ENCODE assay signal across 15 cellular contexts in genomic region chr3:138824114-138824506, GRCh38. TPM values are rescaled to one million over a fixed set of nuclear protein-coding genes. Genes with fewer than 3 reads are reported as not detected.
DNase-seq lines count a peak whose midpoint lies in the region; ATAC-seq and TF ChIP-seq lines count a peak whose summit lies in the region.
"Had no signal": no experiment of that assay in that cellular context is flagged by ENCODE, and none has a peak within 500 bp of the region (broad histone marks: within the 10 kb centered on the region; RNA-seq: fewer than 3 reads in every experiment).

No MANE protein-coding gene starts in this region.

- intact Hi-C loops in Panc1 (cut with micrococcal nuclease; ENCODE audit: unreplicated experiment) (no loop called here), mucosa of descending colon (cut with DNase I, micrococcal nuclease) (no loop called here)

- whole genome bisulfite sequencing in hepatocyte (ENCODE audit: low lambda C conversion rate, missing lambda C conversion rate), result 9% methylated on average over 1 of the region's 1 CpG

- H3K79me2 ChIP-seq in hepatocyte, result peaks cover 86% of the 10 kb centered on the region

- H3K27ac ChIP-seq in Panc1 (ENCODE audit: low read length), result peak overlapping the region; percentile 93
- H3K27ac ChIP-seq in hepatocyte, result peak overlapping the region; percentile 23
- H3K27ac ChIP-seq: stomach had no signal

- DNase-seq in H7 (peak; percentile 61), Panc1 (ENCODE audit: low read depth, low spot score) (no peak), hepatocyte (ENCODE audit: low spot score) (no peak), renal cortical epithelial cell (ENCODE audit: low read depth) (peak; percentile 46), RPMI8226 (no peak), GM10248 (ENCODE audit: extremely low spot score) (no peak), mucosa of descending colon (no peak), hypothalamus (lab: John Stamatoyannopoulos, UW) (no peak)
- DNase-seq: CD8-positive, alpha-beta memory T cell; KG1; NCI-H1436 treated with DMSO at 0.1 percent for 48 hours; NCI-H748 treated with DMSO at 0.1 percent for 48 hours; stomach had no signal

- H2AFZ ChIP-seq in hepatocyte, result no peak overlapping the region

- no TSS peak for BruUV-seq in Panc1 (replicated peaks; lab: Mats Ljungman, UMichigan)

- H3K9me3 ChIP-seq in Panc1 (ENCODE audit: control insufficient read depth, insufficient read depth, low read depth, low read length), result no peaks in the 10 kb centered on the region
- H3K9me3 ChIP-seq in hepatocyte (ENCODE audit: low read depth), result no peaks in the 10 kb centered on the region
- no peaks in the 10 kb centered on the region for H3K9me3 ChIP-seq in mucosa of descending colon
- H3K9me3 ChIP-seq: right atrium auricular region, stomach had no signal

- peak; percentile 74 for ATAC-seq in Panc1
- ATAC-seq in mucosa of descending colon, result no peak
- ATAC-seq: activated CD4-positive, CD25-positive, alpha-beta regulatory T cell treated with anti-CD3 and anti-CD28 coated beads, Interleukin-2, amount 50 U/mL, for 24 hours had no signal

- H3K4me1 ChIP-seq in Panc1 (ENCODE audit: control insufficient read depth, insufficient read depth, low read length) (peaks cover 30% of the 10 kb centered on the region), hepatocyte (ENCODE audit: insufficient read depth) (peaks cover 7% of the 10 kb centered on the region), mucosa of descending colon (ENCODE audit: low read depth) (no peaks in the 10 kb centered on the region)

- in situ Hi-C loops in Panc1 (cut with HindIII; ENCODE audit: low pct_unique_long_range_greater_than_20kb, low sequenced_read_pairs), result no loop called here

- H4K20me1 ChIP-seq in hepatocyte (ENCODE audit: insufficient read depth, poor library complexity, severe bottlenecking), result peaks cover 2% of the 10 kb centered on the region

- H3K4me3 ChIP-seq in H7 (ENCODE audit: insufficient read depth, low read depth, low read length) (no peak overlapping the region), Panc1 (ENCODE audit: low read depth in 2 of 2, low read length in 2 of 2) (peak overlapping the region in 1 of 2 experiments; percentile 19; a peak in 1 of 4 replicates), hepatocyte (no peak overlapping the region), mucosa of descending colon (no peak overlapping the region)
- H3K4me3 ChIP-seq: right atrium auricular region, stomach had no signal

- CTCF ChIA-PET in Panc1 (lab: Charles Lee) (interaction anchor here (0.6 to 1.1 kb wide), 3 partner anchors 44 to 112 kb away, joined by 3 to 9 read pairs (median 8); no protein-coding TSS in a partner anchor), GM10248 (lab: Yijun Ruan, JAX) (interaction anchor here (0.8 to 2.4 kb wide), 7 partner anchors 33 to 107 kb away, joined by 3 to 9 read pairs (median 3); no protein-coding TSS in a partner anchor)

- H3K27me3 ChIP-seq in H7 (ENCODE audit: control insufficient read depth, insufficient read depth, low read length) (no peaks in the 10 kb centered on the region), Panc1 (ENCODE audit: control insufficient read depth, insufficient read depth, low read length) (no peaks in the 10 kb centered on the region), hepatocyte (no peaks in the 10 kb centered on the region)
- H3K27me3 ChIP-seq: right atrium auricular region, stomach had no signal

- POLR2A ChIA-PET in Panc1 (lab: Charles Lee) (interaction anchor here (0.6 kb wide), 1 partner anchor 109 kb away, joined by 3 read pairs; no protein-coding TSS in a partner anchor), GM10248 (lab: Yijun Ruan, JAX) (interaction anchor here (0.6 kb wide), 1 partner anchor 16 kb away, joined by 8 read pairs; no protein-coding TSS in a partner anchor)

- peaks cover 4% of the 10 kb centered on the region for H3K36me3 ChIP-seq in H7 (replicated peaks; ENCODE audit: control insufficient read depth, insufficient read depth, low read length)
- H3K36me3 ChIP-seq in Panc1 (ENCODE audit: control insufficient read depth, insufficient read depth, low read length), result no peaks in the 10 kb centered on the region
- no peaks in the 10 kb centered on the region for H3K36me3 ChIP-seq in hepatocyte (replicated peaks; ENCODE audit: insufficient read depth, low read depth)
- H3K36me3 ChIP-seq in mucosa of descending colon (ENCODE audit: low read depth), result no peaks in the 10 kb centered on the region
- H3K36me3 ChIP-seq: right atrium auricular region had no signal

- H3K9me2 ChIP-seq in hepatocyte (replicated peaks; ENCODE audit: insufficient read depth), result no peaks in the 10 kb centered on the region

- H3K4me2 ChIP-seq in hepatocyte, result peak overlapping the region; percentile 7

- TF ChIP-seq CTCF in Panc1 (IDR thresholded peaks at IDR 0.05) (no peak), hepatocyte (IDR thresholded peaks at IDR 0.05; ENCODE audit: poor library complexity) (no peak), GM10248 (IDR thresholded peaks at IDR 0.05; ENCODE audit: control extremely low read depth, extremely low read depth, low read depth, missing control alignments) (no peak), mucosa of descending colon (IDR thresholded peaks at IDR 0.05) (no peak)

RNA-seq across cellular contexts. Expression of gene PIK3CB, which starts 10.6 kb away (rescaled TPM):
- total RNA-seq in H7 (2014; rRNA removed; shearing (Covaris generic)), result 19.0 and 26.7 TPM in 2 replicates
- 73.9 TPM for total RNA-seq in Panc1 (2021; ENCODE audit: unreplicated experiment)
- polyA plus RNA-seq in Panc1 (2012; ENCODE audit: insufficient read length), result 60.1 TPM
- 21.3 and 23.0 TPM in 2 replicates for total RNA-seq in hepatocyte
- polyA plus RNA-seq in hepatocyte, result 14.3 and 16.0 TPM in 2 replicates
- 22.2 and 77.6 TPM in 2 replicates for total RNA-seq in renal cortical epithelial cell
- 10 to 100 TPM; 44.3 to 57.9 (median 51.8) TPM for total RNA-seq in mucosa of descending colon

Comparison
In these comparisons a context has a peak if more than half of its experiments do, and no peak if none do; other contexts are left out.
1. DNase-seq: peak in H7 (single experiment) and renal cortical epithelial cell (single experiment); none in Panc1 (single experiment), hepatocyte (single experiment), RPMI8226 (single experiment), GM10248 (single experiment), mucosa of descending colon (0 of 3) and hypothalamus (0 of 51).